8 cellular contexts compared by ENCODE assay signal in the genomic region with DNA sequence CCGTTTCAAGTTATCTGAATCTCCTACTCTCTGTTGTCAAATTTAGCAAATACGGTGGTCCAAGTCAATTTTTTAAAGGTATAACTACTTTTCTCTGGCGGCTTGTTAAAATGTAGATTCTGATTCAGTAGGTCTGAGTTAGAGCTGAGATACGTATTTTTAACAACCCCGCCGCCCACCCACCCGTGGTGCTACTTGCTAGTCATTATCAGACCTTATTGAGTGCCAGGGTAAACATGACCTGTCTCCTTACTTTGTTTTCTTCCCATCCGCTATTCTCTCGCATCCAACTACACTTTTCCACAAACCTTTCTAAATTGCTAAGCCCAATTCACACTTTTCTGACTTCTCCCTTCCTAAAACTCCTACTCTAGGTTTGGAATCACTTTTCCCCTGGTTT. TPM values are rescaled to one million over a fixed set of nuclear protein-coding genes. Genes with fewer than 3 reads are reported as not detected.
A peak's percentile ranks its signal among the peaks of the same experiment; 100 is the strongest.
DNase-seq lines count a peak whose midpoint lies in the region; ATAC-seq, FAIRE-seq and TF ChIP-seq lines count a peak whose summit lies in the region.

No MANE protein-coding gene starts in this region.

- DNase-seq in CD14-positive monocyte (ENCODE audit: low spot score) (no peak), M059J (ENCODE audit: low read depth) (peak; percentile 5), breast epithelium (ENCODE audit: low spot score in 2 of 2) (no peak), aorta (no peak), NCI-H446 (lab: John Stamatoyannopoulos, UW) (no peak), NCI-H1105 (lab: John Stamatoyannopoulos, UW) (no peak), frontal cortex (ENCODE audit: low spot score in 2 of 2) (no peak)
- no peak for DNase-seq in naive thymus-derived CD4-positive, alpha-beta T cell

- CTCF ChIA-PET in naive thymus-derived CD4-positive, alpha-beta T cell (lab: Charles Lee), result interaction anchor here (0.5 kb wide), 1 partner anchor 84 kb away, joined by 3 read pairs; no protein-coding TSS in a partner anchor

- WGBS in aorta, 2 donors, result 0 to 1% methylated on average over 9 of the region's 9 CpGs

- no peak for FAIRE-seq in frontal cortex (lab: Jason Lieb, UNC)

- H3K36me3 ChIP-seq in breast epithelium, result no peaks in the 10 kb centered on the region
- peaks cover 0 to 8% (median 0%) of the 10 kb centered on the region in 3 experiments for H3K36me3 ChIP-seq in naive thymus-derived CD4-positive, alpha-beta T cell (ENCODE audit: control insufficient read depth in 2 of 3, insufficient read depth in 3 of 3, low read length in 3 of 3)
- no peaks in the 10 kb centered on the region for H3K36me3 ChIP-seq in aorta (ENCODE audit: control insufficient read depth in 1 of 2, insufficient read depth in 2 of 2, low read length in 1 of 2)

- TF ChIP-seq POLR2A in breast epithelium (IDR thresholded peaks at IDR 0.05), result no peak

- H3K27ac Mint-ChIP-seq in CD14-positive monocyte, result peak overlapping the region; percentile 99 to 100 (median 100)
- peak overlapping the region; percentile 97 to 100 (median 99) for H3K27ac Mint-ChIP-seq in naive thymus-derived CD4-positive, alpha-beta T cell

- peaks cover 30% of the 10 kb centered on the region for H3K4me1 Mint-ChIP-seq in CD14-positive monocyte
- H3K4me1 Mint-ChIP-seq in naive thymus-derived CD4-positive, alpha-beta T cell, result peaks cover 29 to 48% (median 43%) of the 10 kb centered on the region in 7 donors

- peak overlapping the region; percentile 91 to 96 for H3K4me3 Mint-ChIP-seq in CD14-positive monocyte
- H3K4me3 Mint-ChIP-seq in naive thymus-derived CD4-positive, alpha-beta T cell, result peak overlapping the region; percentile 91 to 99 (median 95)

- ATAC-seq in naive thymus-derived CD4-positive, alpha-beta T cell, result no peak
- ATAC-seq in aorta (ENCODE audit: low FRiP score), result no peak

- H3K4me1 ChIP-seq in breast epithelium, result peaks cover 4 to 10% of the 10 kb centered on the region in 2 donors
- peaks cover 21 to 28% of the 10 kb centered on the region in 2 donors for H3K4me1 ChIP-seq in naive thymus-derived CD4-positive, alpha-beta T cell (ENCODE audit: control insufficient read depth in 2 of 2, insufficient read depth in 2 of 2, low read length in 2 of 2)
- H3K4me1 ChIP-seq in aorta (ENCODE audit: control insufficient read depth in 1 of 2, insufficient read depth in 2 of 2, low read length in 2 of 2), result peaks cover 3 to 4% of the 10 kb centered on the region in 2 donors

- peaks cover 3 to 14% of the 10 kb centered on the region in 2 donors for H3K36me3 Mint-ChIP-seq in CD14-positive monocyte
- peaks cover 0 to 12% (median 7%) of the 10 kb centered on the region in 5 donors for H3K36me3 Mint-ChIP-seq in naive thymus-derived CD4-positive, alpha-beta T cell

- TF ChIP-seq CTCF in CD14-positive monocyte (IDR thresholded peaks at IDR 0.05) (no peak), breast epithelium (IDR thresholded peaks at IDR 0.05) (no peak)

- H3K27me3 ChIP-seq in breast epithelium, result no peaks in the 10 kb centered on the region
- no peaks in the 10 kb centered on the region for H3K27me3 ChIP-seq in naive thymus-derived CD4-positive, alpha-beta T cell (ENCODE audit: control insufficient read depth in 2 of 2, insufficient read depth in 2 of 2, low read length in 2 of 2)
- H3K27me3 ChIP-seq in aorta (ENCODE audit: control insufficient read depth in 1 of 2, insufficient read depth in 2 of 2, low read length in 1 of 2), result peaks cover 0 to 2% of the 10 kb centered on the region in 2 donors

- H3K9me3 ChIP-seq in breast epithelium (no peaks in the 10 kb centered on the region), aorta (ENCODE audit: control insufficient read depth, low read length) (no peaks in the 10 kb centered on the region)
- H3K9me3 ChIP-seq in naive thymus-derived CD4-positive, alpha-beta T cell (ENCODE audit: control insufficient read depth in 2 of 3, low read length in 3 of 3), result no peaks in the 10 kb centered on the region

- intact Hi-C loops in CD14-positive monocyte (cut with micrococcal nuclease) (loop anchor here (5.0 kb wide), 1 partner anchor 55 kb away; a partner anchor contains a TSS), breast epithelium (cut with DNase I; ENCODE audit: low total_unique reads) (no loop called here), aorta (cut with DNase I) (loop anchor here in 1 of 2 donors (2.0 to 5.0 kb wide), 2 partner anchors 55 to 385 kb away; a partner anchor contains a TSS)
- intact Hi-C loops in naive thymus-derived CD4-positive, alpha-beta T cell (cut with micrococcal nuclease), result loop anchor here (1.0 to 2.0 kb wide), 5 partner anchors 9 to 626 kb away; a partner anchor contains a TSS

- H3K27ac ChIP-seq in breast epithelium (peak overlapping the region; percentile 98 to 99), aorta (ENCODE audit: low read depth in 1 of 2, low read length in 2 of 2) (no peak overlapping the region)
- H3K27ac ChIP-seq in naive thymus-derived CD4-positive, alpha-beta T cell (ENCODE audit: low read depth, low read length), result peak overlapping the region; percentile 99

- H3K9me3 Mint-ChIP-seq in CD14-positive monocyte, result peaks cover 0 to under 1% (median 0%) of the 10 kb centered on the region in 7 donors
- peaks cover 0 to 1% (median 0%) of the 10 kb centered on the region in 11 donors for H3K9me3 Mint-ChIP-seq in naive thymus-derived CD4-positive, alpha-beta T cell

- peaks cover 0 to 1% (median 0%) of the 10 kb centered on the region in 3 donors for H3K27me3 Mint-ChIP-seq in CD14-positive monocyte (ENCODE audit: low read depth in 3 of 3)
- H3K27me3 Mint-ChIP-seq in naive thymus-derived CD4-positive, alpha-beta T cell, result peaks cover 0 to 11% (median 0%) of the 10 kb centered on the region in 5 donors

- POLR2A ChIA-PET in naive thymus-derived CD4-positive, alpha-beta T cell (lab: Charles Lee), result interaction anchor here (0.9 to 2.1 kb wide), 5 partner anchors 8 to 76 kb away, joined by 3 to 20 read pairs (median 8); a partner anchor contains a TSS

- H3K4me3 ChIP-seq in breast epithelium (peak overlapping the region; percentile 89 to 99 (median 99)), aorta (ENCODE audit: low read length in 2 of 2) (peak overlapping the region; percentile 69 to 77)
- H3K4me3 ChIP-seq in naive thymus-derived CD4-positive, alpha-beta T cell (ENCODE audit: low read length), result peak overlapping the region; percentile 100

RNA-seq across cellular contexts. Expression of a gene that starts 0.7 kb away (rescaled TPM):
- polyA plus RNA-seq in CD14-positive monocyte, result 10 to 100 TPM; 14.7 to 19.3 TPM
- total RNA-seq in M059J (2014; rRNA removed; shearing (Covaris generic)), result 48.4 and 52.7 TPM in 2 replicates
- total RNA-seq in breast epithelium, result 10 to 100 TPM; 26.2 to 27.4 (median 27.1) TPM
- 10 to 100 TPM; 22.4 to 33.6 (median 24.7) TPM for total RNA-seq in naive thymus-derived CD4-positive, alpha-beta T cell
- polyA plus RNA-seq in naive thymus-derived CD4-positive, alpha-beta T cell, result 10 to 100 TPM; 17.6 to 17.9 TPM
- 10 to 100 TPM; 23.5 to 27.2 TPM for total RNA-seq in aorta
- 10 to 100 TPM; 11.9 to 12.7 TPM for polyA plus RNA-seq in aorta
- total RNA-seq in frontal cortex, result 49.3 TPM

RNA-seq across cellular contexts. Expression of a gene that starts 8.5 kb away (rescaled TPM):
- 1 to 10 TPM; 3.7 to 6.0 TPM for polyA plus RNA-seq in CD14-positive monocyte
- 17.1 and 17.5 TPM in 2 replicates for total RNA-seq in M059J (2014; rRNA removed; shearing (Covaris generic))
- 10 to 100 TPM; 13.0 to 34.1 (median 21.0) TPM for total RNA-seq in breast epithelium
- 10 to 100 TPM in 2 of 5 experiments, 1 to 10 TPM in 3; 8.0 to 11.6 (median 9.7) TPM for total RNA-seq in naive thymus-derived CD4-positive, alpha-beta T cell
- 10 to 100 TPM in 1 of 2 donors, 1 to 10 TPM in 1; 9.0 to 12.4 TPM for polyA plus RNA-seq in naive thymus-derived CD4-positive, alpha-beta T cell
- 10 to 100 TPM in 1 of 2 donors, 1 to 10 TPM in 1; 7.5 to 13.2 TPM for total RNA-seq in aorta
- 1 to 10 TPM; 5.5 to 9.1 TPM for polyA plus RNA-seq in aorta
- 17.5 TPM for total RNA-seq in frontal cortex

RNA-seq across cellular contexts. Expression of a gene that starts 55.1 kb away (rescaled TPM):
- polyA plus RNA-seq in CD14-positive monocyte (1 to 10 TPM; 8.7 to 9.1 TPM), aorta (10 to 100 TPM in 1 of 2 donors, 1 to 10 TPM in 1; 6.9 to 13.9 TPM)
- total RNA-seq in M059J (2014; rRNA removed; shearing (Covaris generic)), result 19.5 and 32.7 TPM in 2 replicates
- total RNA-seq in breast epithelium (10 to 100 TPM; 12.3 to 26.8 (median 19.7) TPM), aorta (10 to 100 TPM; 12.3 to 13.2 TPM), frontal cortex (23.6 TPM)
- 10 to 100 TPM; 11.8 to 19.6 (median 17.8) TPM for total RNA-seq in naive thymus-derived CD4-positive, alpha-beta T cell
- 10 to 100 TPM; 12.8 to 14.2 TPM for polyA plus RNA-seq in naive thymus-derived CD4-positive, alpha-beta T cell

RNA-seq across cellular contexts. Expression of a gene that starts 57.7 kb away (rescaled TPM):
- not detected for polyA plus RNA-seq in CD14-positive monocyte
- total RNA-seq in M059J (2014; rRNA removed; shearing (Covaris generic)), result not detected in 2 replicates
- under 1 TPM in 1 of 3 donors, not detected in 2; 0.66 TPM for total RNA-seq in breast epithelium
- not detected for total RNA-seq in naive thymus-derived CD4-positive, alpha-beta T cell
- polyA plus RNA-seq in naive thymus-derived CD4-positive, alpha-beta T cell, result not detected
- total RNA-seq in aorta, result not detected
- 1 to 10 TPM in 1 of 2 donors, not detected in 1; 3.3 TPM for polyA plus RNA-seq in aorta
- not detected for total RNA-seq in frontal cortex

Comparison
In these comparisons a context has a peak if more than half of its experiments do, and no peak if none do; other contexts are left out.
1. H3K27ac ChIP-seq: peak in breast epithelium (2 of 2) and naive thymus-derived CD4-positive, alpha-beta T cell (single experiment); none in aorta (0 of 2).
2. Peak in every context shown above with its lines, with median percentiles within 50 percentile points of each other: H3K4me3 ChIP-seq.